Comparison of ENCODE assay signal across 23 cellular contexts in genomic region chr15:92580521-92580920, GRCh38.
"Had no signal": no experiment of that assay in that cellular context is flagged by ENCODE, and none has a peak within 500 bp of the region (broad histone marks: within the 10 kb centered on the region; RNA-seq: fewer than 3 reads in every experiment).

No MANE protein-coding gene starts in this region.

- H3K27me3 ChIP-seq: MG63, Peyer's patch had no signal

- H3K9me3 ChIP-seq: MG63, Peyer's patch, SJSA1 had no signal

- DNase-seq: IMR-90, Karpas-422, KG1, MG63, NCI-H1092 treated with DMSO at 0.1 percent for 48 hours, NCI-H1436, NCI-H187, NCI-H2029, NCI-H2081 treated with DMSO at 0.1 percent for 48 hours, NCI-H2171, NCI-H226, NCI-H446, NCI-H510A, NCI-H524 treated with DMSO at 0.1 percent for 48 hours, NCI-H69, NCI-H774, PC-9, SIG-M5 had no signal

- ATAC-seq: HepG2, Right ventricle myocardium inferior had no signal

- H3K36me3 ChIP-seq: MG63, Peyer's patch, SJSA1 had no signal

- H3K27ac ChIP-seq: PC-9, Peyer's patch, SJSA1, SK-N-MC had no signal

- H3K4me2 ChIP-seq: PC-9 had no signal

- H2AFZ ChIP-seq: PC-9 had no signal

- H3K4me1 ChIP-seq: Peyer's patch, SJSA1 had no signal

- H3K4me3 ChIP-seq: MG63, PC-9, Peyer's patch, SJSA1, SK-N-MC had no signal

- FAIRE-seq: HepG2 had no signal
